ENCODE assay signal across 8 cellular contexts in the genomic region with DNA sequence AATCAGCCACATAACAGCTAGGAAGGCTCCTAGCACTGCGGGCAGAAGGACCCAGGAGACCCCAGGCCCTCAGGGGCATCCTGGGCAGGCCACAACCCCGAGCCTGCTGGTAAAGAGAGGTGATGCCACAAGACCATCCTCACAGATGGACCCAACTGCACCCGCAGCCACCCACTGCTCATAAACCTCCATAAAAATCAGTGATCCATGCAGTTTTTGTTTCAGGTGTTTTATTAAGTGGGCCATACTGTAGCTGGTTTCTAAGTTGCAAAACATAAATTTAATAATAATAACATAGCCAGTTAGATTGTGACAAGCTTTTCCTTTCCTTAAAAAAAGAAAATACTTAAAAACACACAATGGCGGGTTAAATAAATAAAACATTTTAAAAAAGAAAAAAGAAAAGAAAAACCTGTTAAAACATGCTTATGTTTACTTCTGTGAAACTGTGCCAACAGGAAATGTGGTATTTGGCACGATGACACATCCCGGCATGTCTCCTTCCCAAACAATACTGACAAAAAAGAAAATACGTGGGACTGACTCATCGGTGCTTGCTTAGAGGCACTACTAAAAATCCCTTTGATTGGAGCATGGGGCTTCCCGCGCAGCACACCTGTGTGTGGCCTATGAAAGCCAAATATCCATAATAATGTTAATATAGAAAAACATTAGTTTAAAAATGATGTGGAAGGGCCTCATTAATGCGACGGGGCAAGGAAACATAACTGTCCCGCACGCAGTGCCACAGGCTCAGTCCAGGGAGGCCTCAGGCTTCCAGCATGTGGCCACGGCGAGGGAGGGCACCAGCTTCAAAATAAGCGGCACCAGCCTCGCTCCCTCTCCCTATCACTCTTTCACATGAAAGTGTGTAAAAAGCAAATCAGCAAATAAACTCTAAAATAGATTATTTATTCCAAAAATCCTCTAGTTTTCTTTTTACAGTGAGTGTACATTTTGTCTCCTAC. TPM values are rescaled to one million over a fixed set of nuclear protein-coding genes. Genes with fewer than 3 reads are reported as not detected.
DNase-seq lines count a peak whose midpoint lies in the region; ATAC-seq lines count a peak whose summit lies in the region.

No MANE protein-coding gene starts in this region.

- WGBS in aorta, 2 donors = 9 to 18% methylated on average over 18 of the region's 18 CpGs

- H3K27me3 Mint-ChIP-seq in CD8-positive, alpha-beta memory T cell = peaks cover 0 to under 1% of the 10 kb centered on the region in 2 donors

- DNase-seq in EL = peak; percentile 92
- peak; percentile 54 for DNase-seq in NCI-H2171 (lab: John Stamatoyannopoulos, UW)
- peak; percentile 61 for DNase-seq in amniotic stem cell (lab: John Stamatoyannopoulos, UW)
- peak; percentile 95 for DNase-seq in kidney tubule cell (ENCODE audit: low spot score)
- DNase-seq in aorta = peak in 1 of 2 donors; percentile 53
- no peak for DNase-seq in pons (ENCODE audit: low spot score)
- no peak for DNase-seq in SIG-M5 (lab: John Stamatoyannopoulos, UW)
- DNase-seq in CD8-positive, alpha-beta memory T cell = no peak

- peak overlapping the region; percentile 6 to 76 for H3K27ac ChIP-seq in aorta (ENCODE audit: low read depth in 1 of 2, low read length in 2 of 2)
- H3K27ac ChIP-seq in CD8-positive, alpha-beta memory T cell (ENCODE audit: low read depth, low read length) = no peak overlapping the region

- no peaks in the 10 kb centered on the region for H3K27me3 ChIP-seq in aorta (ENCODE audit: control insufficient read depth in 1 of 2, insufficient read depth in 2 of 2, low read length in 1 of 2)
- H3K27me3 ChIP-seq in CD8-positive, alpha-beta memory T cell (ENCODE audit: insufficient read depth, low read length, poor library complexity, severe bottlenecking) = no peaks in the 10 kb centered on the region

- peak overlapping the region in 1 of 8 donors; percentile 42 for H3K27ac Mint-ChIP-seq in CD8-positive, alpha-beta memory T cell

- intact Hi-C loops in aorta (cut with DNase I) = loop anchor here (2.0 to 5.0 kb wide), 3 partner anchors 124 to 227 kb away; partner anchors contain the start of gene AKIP1 (in 1 of the 2)

- no peaks in the 10 kb centered on the region for H3K9me3 Mint-ChIP-seq in CD8-positive, alpha-beta memory T cell

- H3K4me3 ChIP-seq in aorta (ENCODE audit: low read length in 2 of 2) = no peak overlapping the region
- H3K4me3 ChIP-seq in CD8-positive, alpha-beta memory T cell (ENCODE audit: low read length) = no peak overlapping the region

- CTCF ChIA-PET in CD8-positive, alpha-beta memory T cell (lab: Charles Lee) = interaction anchor here (1.0 to 3.6 kb wide), 12 partner anchors 8 to 367 kb away, joined by 3 to 51 read pairs (median 6); no protein-coding TSS in a partner anchor

- no peak overlapping the region for H3K4me3 Mint-ChIP-seq in CD8-positive, alpha-beta memory T cell

- peaks cover 0 to 4% of the 10 kb centered on the region in 2 donors for H3K4me1 ChIP-seq in aorta (ENCODE audit: control insufficient read depth in 1 of 2, insufficient read depth in 2 of 2, low read length in 2 of 2)
- no peaks in the 10 kb centered on the region for H3K4me1 ChIP-seq in CD8-positive, alpha-beta memory T cell (ENCODE audit: insufficient read depth, low read length)

- no peaks in the 10 kb centered on the region for H3K9me3 ChIP-seq in aorta (ENCODE audit: control insufficient read depth, low read length)
- no peaks in the 10 kb centered on the region for H3K9me3 ChIP-seq in CD8-positive, alpha-beta memory T cell (ENCODE audit: low read length)

- POLR2A ChIA-PET in CD8-positive, alpha-beta memory T cell (lab: Charles Lee) = no interaction called here

- H3K4me1 Mint-ChIP-seq in CD8-positive, alpha-beta memory T cell = peaks cover 13 to 17% (median 14%) of the 10 kb centered on the region in 3 donors

- H3K36me3 ChIP-seq in aorta (ENCODE audit: control insufficient read depth in 1 of 2, insufficient read depth in 2 of 2, low read length in 1 of 2) = peaks cover 2 to 4% of the 10 kb centered on the region in 2 donors
- H3K36me3 ChIP-seq in CD8-positive, alpha-beta memory T cell (ENCODE audit: insufficient read depth, low read length) = peaks cover 26% of the 10 kb centered on the region

- H3K36me3 Mint-ChIP-seq in CD8-positive, alpha-beta memory T cell = peaks cover 4 to 44% (median 10%) of the 10 kb centered on the region in 3 donors

- ATAC-seq in aorta (ENCODE audit: low FRiP score) = peak; percentile 70

RNA-seq across cellular contexts. Expression of gene SCUBE2, which starts 47.5 kb away (rescaled TPM):
- 1 to 10 TPM; 2.8 to 6.0 TPM for total RNA-seq in aorta
- polyA plus RNA-seq in aorta = 1 to 10 TPM; 2.4 to 4.8 TPM
- total RNA-seq in CD8-positive, alpha-beta memory T cell = under 1 TPM in 1 of 2 experiments, not detected in 1; 0.47 TPM
- not detected for polyA plus RNA-seq in CD8-positive, alpha-beta memory T cell

Comparison
In these comparisons a context has a peak if more than half of its experiments do, and no peak if none do; other contexts are left out.
1. DNase-seq: peak in EL (single experiment), NCI-H2171 (single experiment), amniotic stem cell (single experiment) and kidney tubule cell (single experiment); none in pons (single experiment), SIG-M5 (single experiment) and CD8-positive, alpha-beta memory T cell (0 of 5).